14 cellular contexts compared by ENCODE assay signal in genomic region chr3:64264491-64265109, GRCh38.
A peak's percentile ranks its signal among the peaks of the same experiment; 100 is the strongest.
DNase-seq lines count a peak whose midpoint lies in the region; TF ChIP-seq lines count a peak whose summit lies in the region.
"Had no signal": no experiment of that assay in that cellular context is flagged by ENCODE, and none has a peak within 500 bp of the region (broad histone marks: within the 10 kb centered on the region; RNA-seq: fewer than 3 reads in every experiment).

No MANE protein-coding gene starts in this region.

- no peaks in the 10 kb centered on the region for H3K9me3 ChIP-seq in WERI-Rb-1 (ENCODE audit: severe bottlenecking)
- no peaks in the 10 kb centered on the region for H3K9me3 ChIP-seq in effector memory CD4-positive, alpha-beta T cell (ENCODE audit: control insufficient read depth, low read length)
- H3K9me3 ChIP-seq: colonic mucosa, upper lobe of right lung had no signal

- no peaks in the 10 kb centered on the region for H3K4me1 ChIP-seq in effector memory CD4-positive, alpha-beta T cell (ENCODE audit: control insufficient read depth, insufficient read depth, low read length, poor library complexity, severe bottlenecking)
- H3K4me1 ChIP-seq: colonic mucosa had no signal

- 0 out of 2 replicates have a peak overlapping the region, but pooled peaks have one; percentile 89 for H3K27ac ChIP-seq in WERI-Rb-1
- no peak overlapping the region for H3K27ac ChIP-seq in effector memory CD4-positive, alpha-beta T cell (ENCODE audit: insufficient read depth, low read length, poor library complexity, severe bottlenecking)
- H3K27ac ChIP-seq: BLaER1 treated with 17β-estradiol and CSF1 and Interleukin-3, amounts not matched to agents 10 nM and 100 nM had no signal

- H3K4me3 ChIP-seq in WERI-Rb-1 (ENCODE audit: low read depth, low read length): no peak overlapping the region
- peak overlapping the region; percentile 53 for H3K4me3 ChIP-seq in skeletal muscle cell (ENCODE audit: low read depth, low read length)
- no peak overlapping the region for H3K4me3 ChIP-seq in effector memory CD4-positive, alpha-beta T cell (ENCODE audit: insufficient read depth, low read depth, low read length, poor library complexity, severe bottlenecking)
- H3K4me3 ChIP-seq: BLaER1 treated with 17β-estradiol and CSF1 and Interleukin-3, amounts not matched to agents 10 nM and 100 nM; colonic mucosa had no signal

- DNase-seq in EH (ENCODE audit: low read depth) (peak; percentile 48), WERI-Rb-1 (no peak), fibroblast of peridontal ligament (ENCODE audit: extremely low read depth) (peak; percentile 27), skeletal muscle cell (ENCODE audit: low read depth) (peak; percentile 36), cerebellar cortex (ENCODE audit: low spot score) (no peak), DMS153 treated with DMSO at 0.1 percent for 48 hours (lab: John Stamatoyannopoulos, UW; ENCODE audit: unreplicated experiment) (no peak), NCI-H1417 (lab: John Stamatoyannopoulos, UW) (no peak)
- DNase-seq in effector memory CD4-positive, alpha-beta T cell: no peak
- DNase-seq: activated CD4-positive, alpha-beta T cell treated with anti-CD3 and anti-CD28 coated beads for 36 hours; colonic mucosa; posterior cingulate gyrus; T-helper 1 cell; upper lobe of right lung had no signal

- no peak for TF ChIP-seq CTCF in WERI-Rb-1 (IDR thresholded peaks at IDR 0.05; ENCODE audit: low read depth, low read length)

- peaks cover 11% of the 10 kb centered on the region for H3K36me3 ChIP-seq in WERI-Rb-1
- H3K36me3 ChIP-seq in effector memory CD4-positive, alpha-beta T cell (ENCODE audit: control insufficient read depth, insufficient read depth, low read length): no peaks in the 10 kb centered on the region
- H3K36me3 ChIP-seq: BLaER1 treated with 17β-estradiol and CSF1 and Interleukin-3, amounts not matched to agents 10 nM and 100 nM; colonic mucosa; upper lobe of right lung had no signal

- H3K27me3 ChIP-seq in WERI-Rb-1 (ENCODE audit: insufficient read depth, low read depth, severe bottlenecking): no peaks in the 10 kb centered on the region
- H3K27me3 ChIP-seq in effector memory CD4-positive, alpha-beta T cell (replicated peaks; ENCODE audit: control insufficient read depth, insufficient read depth, low read length, poor library complexity, severe bottlenecking): no peaks in the 10 kb centered on the region
- H3K27me3 ChIP-seq: BLaER1 treated with 17β-estradiol and CSF1 and Interleukin-3, amounts not matched to agents 10 nM and 100 nM; upper lobe of right lung had no signal

Comparison
In these comparisons a context has a peak if more than half of its experiments do, and no peak if none do; other contexts are left out.
1. DNase-seq: peak in EH (single experiment), fibroblast of peridontal ligament (single experiment) and skeletal muscle cell (single experiment); none in WERI-Rb-1 (single experiment), cerebellar cortex (single experiment), effector memory CD4-positive, alpha-beta T cell (0 of 3), DMS153 treated with DMSO at 0.1 percent for 48 hours (single experiment) and NCI-H1417 (0 of 3).